ENCODE assay signal across 1 cellular context in genomic region chr21:46608672-46609111, GRCh38.
TF ChIP-seq lines count a peak whose summit lies in the region.

No MANE protein-coding gene starts in this region.

TF ChIP-seq in GM12878, 131 proteins besides CTCF, POLR2A, EP300 and RAD21 (continued from another document and continues in another):
- no peak for TF ChIP-seq PRDM15 (CRISPR knock-in tag; IDR thresholded peaks at IDR 0.05)
- TF ChIP-seq ATF3 (IDR thresholded peaks at IDR 0.05; ENCODE audit: borderline replicate concordance, extremely low read depth, low read depth, low read length): no peak
- no peak for TF ChIP-seq ZNF384 (IDR thresholded peaks at IDR 0.05; ENCODE audit: borderline replicate concordance, low read depth, low read length)
- no peak for TF ChIP-seq EZH2 (IDR thresholded peaks at IDR 0.05; ENCODE audit: borderline replicate concordance, control insufficient read depth, low read depth, low read length)
- 0 out of 2 replicates have a peak, but pooled peaks have one; percentile 18 for TF ChIP-seq SREBF1 (IDR thresholded peaks at IDR 0.05; ENCODE audit: low read length)
- peak; percentile 43 to 46; a peak in 3 of 4 replicates for TF ChIP-seq IKZF2 (IDR thresholded peaks at IDR 0.05)
- TF ChIP-seq RUNX3 (IDR thresholded peaks at IDR 0.05; ENCODE audit: low read length): peak; percentile 3; the same call in 1 of the 2 replicates
- no peak for TF ChIP-seq BRCA1 (IDR thresholded peaks at IDR 0.05; ENCODE audit: low read depth, low read length)
- no peak for TF ChIP-seq ELK1 (IDR thresholded peaks at IDR 0.05; ENCODE audit: low read depth, low read length)
- TF ChIP-seq SUPT20H (IDR thresholded peaks at IDR 0.05; ENCODE audit: borderline replicate concordance, control insufficient read depth, low read depth, low read length): no peak
- TF ChIP-seq ZBTB11 (CRISPR knock-in tag; IDR thresholded peaks at IDR 0.05): no peak
- no peak for TF ChIP-seq ZNF274 (IDR thresholded peaks at IDR 0.05; ENCODE audit: insufficient read depth, insufficient read length)
- TF ChIP-seq CEBPB (IDR thresholded peaks at IDR 0.05; ENCODE audit: borderline replicate concordance in 1 of 2, low read depth in 2 of 2, low read length in 2 of 2): no peak
- 0 out of 2 replicates have a peak, but pooled peaks have one; percentile 3 for TF ChIP-seq PAX5 (IDR thresholded peaks at IDR 0.05; ENCODE audit: borderline replicate concordance, low read depth, low read length)
- TF ChIP-seq IKZF1 (conservative IDR thresholded peaks at IDR 0.05): peak; percentile 33; the same call in 1 of the 2 replicates
- TF ChIP-seq FOS (IDR thresholded peaks at IDR 0.05; ENCODE audit: borderline replicate concordance, extremely low read depth, insufficient read length): no peak
- no peak for TF ChIP-seq CBFB (IDR thresholded peaks at IDR 0.05; ENCODE audit: low read depth)
- TF ChIP-seq ZBTB4 (CRISPR knock-in tag; IDR thresholded peaks at IDR 0.05): no peak
- no peak for TF ChIP-seq POLR2AphosphoS2 (IDR thresholded peaks at IDR 0.05; ENCODE audit: low read depth, low read length)
- TF ChIP-seq IRF3 (IDR thresholded peaks at IDR 0.05): no peak
- TF ChIP-seq JUND (IDR thresholded peaks at IDR 0.05; ENCODE audit: low read depth, low read length): no peak
- TF ChIP-seq CUX1 (IDR thresholded peaks at IDR 0.05; ENCODE audit: insufficient replicate concordance, low read depth, low read length): no peak
- no peak for TF ChIP-seq BCLAF1 (IDR thresholded peaks at IDR 0.05)
- TF ChIP-seq CREB1 (IDR thresholded peaks at IDR 0.05; ENCODE audit: low read depth): no peak
- TF ChIP-seq KDM1A (IDR thresholded peaks at IDR 0.05; ENCODE audit: borderline replicate concordance): no peak
- no peak for TF ChIP-seq SUZ12 (IDR thresholded peaks at IDR 0.05; ENCODE audit: unreplicated experiment)
- TF ChIP-seq TARDBP (IDR thresholded peaks at IDR 0.05; ENCODE audit: borderline replicate concordance): no peak
- no peak for TF ChIP-seq PBX3 (IDR thresholded peaks at IDR 0.05; ENCODE audit: insufficient replicate concordance, low read depth, low read length)
- peak; percentile 50; the same call in 1 of the 2 replicates for TF ChIP-seq TAF1 (IDR thresholded peaks at IDR 0.05; ENCODE audit: borderline replicate concordance, low read depth, low read length)
